ENCODE assay signal across 21 cellular contexts in genomic region chr2:129732630-129733026, GRCh38.
A peak's percentile ranks its signal among the peaks of the same experiment; 100 is the strongest.
DNase-seq lines count a peak whose midpoint lies in the region; ATAC-seq, FAIRE-seq and TF ChIP-seq lines count a peak whose summit lies in the region.
"Had no signal": no experiment of that assay in that cellular context is flagged by ENCODE, and none has a peak within 500 bp of the region (broad histone marks: within the 10 kb centered on the region; RNA-seq: fewer than 3 reads in every experiment).

No MANE protein-coding gene starts in this region.

- no peak for TF ChIP-seq POLR2A in H1 (IDR thresholded peaks at IDR 0.05; ENCODE audit: control extremely low read depth in 1 of 2, low read depth in 2 of 2, low read length in 2 of 2)
- TF ChIP-seq POLR2A in transverse colon (IDR thresholded peaks at IDR 0.05) = no peak

- in situ Hi-C loops in transverse colon (cut with MboI; ENCODE audit: low pct_ligation_motif_present in 1 of 4, low pct_unique_long_range_greater_than_20kb in 1 of 4, low sequenced_read_pairs in 3 of 4) = no loop called here

- H3K4me2 ChIP-seq in BLaER1 treated with 17β-estradiol and CSF1 and Interleukin-3, amounts not matched to agents 10 nM and 100 nM = peak overlapping the region; percentile 36 to 83 (median 63)
- H3K4me2 ChIP-seq in H1 (ENCODE audit: insufficient read depth in 1 of 2, low read depth in 2 of 2, low read length in 2 of 2) = no peak overlapping the region

- no peak overlapping the region for H2BK5ac ChIP-seq in H1 (ENCODE audit: low read depth, low read length)

- H3K18ac ChIP-seq in H1 (ENCODE audit: extremely low read depth, low read length) = no peak overlapping the region

- H3K9me3 ChIP-seq in BLaER1 treated with 17β-estradiol and CSF1 and Interleukin-3, amounts not matched to agents 10 nM and 100 nM (replicated peaks in 1 of 11) = no peaks in the 10 kb centered on the region
- peaks cover 0 to 8% of the 10 kb centered on the region in 2 experiments; a peak in 1 of 4 replicates for H3K9me3 ChIP-seq in H1 (ENCODE audit: insufficient read depth in 2 of 2, low read depth in 1 of 2, low read length in 1 of 2)
- no peaks in the 10 kb centered on the region for H3K9me3 ChIP-seq in transverse colon

- no peak overlapping the region for H4K8ac ChIP-seq in H1 (ENCODE audit: extremely low read depth, insufficient read depth, low read length)

- intact Hi-C loops in transverse colon (cut with DNase I; ENCODE audit: low total_unique reads) = no loop called here

- no peaks in the 10 kb centered on the region for H3K27me3 Mint-ChIP-seq in activated CD8-positive, alpha-beta memory T cell treated with anti-CD3 and anti-CD28 coated beads, Interleukin-2, amount 10 ng/mL, durations not matched to agents 7 days and 5 days
- H3K27me3 Mint-ChIP-seq: B cell had no signal

- no peak for TF ChIP-seq RAD21 in H1 (IDR thresholded peaks at IDR 0.05 in 1 of 2, conservative IDR thresholded peaks at IDR 0.05 in 1 of 2; ENCODE audit: low read depth in 2 of 2, low read length in 2 of 2)

- no peak for ATAC-seq in activated CD8-positive, alpha-beta memory T cell treated with anti-CD3 and anti-CD28 coated beads, Interleukin-2, amount 10 ng/mL, durations not matched to agents 7 days and 5 days
- ATAC-seq: CD8-positive, alpha-beta T cell; HCT116; HepG2 had no signal

- no peaks in the 10 kb centered on the region for H3K9me3 Mint-ChIP-seq in activated CD8-positive, alpha-beta memory T cell treated with anti-CD3 and anti-CD28 coated beads, Interleukin-2, amount 10 ng/mL, durations not matched to agents 7 days and 5 days (ENCODE audit: low read depth)
- H3K9me3 Mint-ChIP-seq: CD8-positive, alpha-beta T cell had no signal

- CTCF ChIA-PET in activated CD8-positive, alpha-beta memory T cell treated with anti-CD3 and anti-CD28 coated beads, Interleukin-2, amount 10 ng/mL, durations not matched to agents 7 days and 5 days (lab: Charles Lee) = no interaction called here
- CTCF ChIA-PET in H1 (lab: Charles Lee; ENCODE audit: partially characterized antibody) = interaction anchor here (0.7 to 1.5 kb wide), 5 partner anchors 10 to 117 kb away, joined by 3 to 7 read pairs (median 4); no protein-coding TSS in a partner anchor

- no peak overlapping the region for H2BK120ac ChIP-seq in H1 (replicated peaks; ENCODE audit: low read depth, low read length)

- no peak overlapping the region for H3K14ac ChIP-seq in H1 (ENCODE audit: insufficient read length)

- TF ChIP-seq CTCF in H1 (IDR thresholded peaks at IDR 0.05; ENCODE audit: control extremely low read depth in 1 of 3, insufficient read depth in 1 of 3, low read depth in 1 of 3, low read length in 3 of 3) = no peak
- TF ChIP-seq CTCF in transverse colon (IDR thresholded peaks at IDR 0.05) = no peak

- no peak overlapping the region for H2BK15ac ChIP-seq in H1 (ENCODE audit: low read length)

- H3K4me3 Mint-ChIP-seq in activated CD8-positive, alpha-beta memory T cell treated with anti-CD3 and anti-CD28 coated beads, Interleukin-2, amount 10 ng/mL, durations not matched to agents 7 days and 5 days = no peak overlapping the region
- H3K4me3 Mint-ChIP-seq: B cell; CD14-positive monocyte; CD8-positive, alpha-beta T cell had no signal

- no peak overlapping the region for H3K56ac ChIP-seq in H1 (replicated peaks; ENCODE audit: insufficient read length, low read depth, low read length)

- TF ChIP-seq EP300 in H1 (IDR thresholded peaks at IDR 0.05; ENCODE audit: borderline replicate concordance in 1 of 2, low read depth in 2 of 2, low read length in 2 of 2) (no peak), transverse colon (IDR thresholded peaks at IDR 0.05; ENCODE audit: low read depth) (no peak)

- H3K79me1 ChIP-seq in H1 (ENCODE audit: low read depth, low read length) = no peaks in the 10 kb centered on the region

- H3K27me3 ChIP-seq in BLaER1 treated with 17β-estradiol and CSF1 and Interleukin-3, amounts not matched to agents 10 nM and 100 nM = no peaks in the 10 kb centered on the region
- H3K27me3 ChIP-seq in H1 (replicated peaks in 1 of 4; ENCODE audit: control insufficient read depth in 3 of 4, extremely low read depth in 1 of 4, insufficient read depth in 3 of 4, low read length in 3 of 4) = no peaks in the 10 kb centered on the region
- no peaks in the 10 kb centered on the region for H3K27me3 ChIP-seq in transverse colon

- H2AK5ac ChIP-seq in H1 (ENCODE audit: low read depth, low read length) = no peak overlapping the region

- H3K27ac ChIP-seq in BLaER1 treated with 17β-estradiol and CSF1 and Interleukin-3, amounts not matched to agents 10 nM and 100 nM = peak overlapping the region in 4 of 11 experiments; percentile 16 to 54 (median 30); a peak in 7 of 22 replicates
- no peak overlapping the region for H3K27ac ChIP-seq in H1 (ENCODE audit: low read depth, low read length)
- no peak overlapping the region for H3K27ac ChIP-seq in transverse colon

- H3K4me1 Mint-ChIP-seq in activated CD8-positive, alpha-beta memory T cell treated with anti-CD3 and anti-CD28 coated beads, Interleukin-2, amount 10 ng/mL, durations not matched to agents 7 days and 5 days = no peaks in the 10 kb centered on the region
- H3K4me1 Mint-ChIP-seq: B cell, CD14-positive monocyte had no signal

- no peak overlapping the region for H3K4me3 ChIP-seq in BLaER1 treated with 17β-estradiol and CSF1 and Interleukin-3, amounts not matched to agents 10 nM and 100 nM
- H3K4me3 ChIP-seq in H1 (ENCODE audit: extremely low read depth in 1 of 4, insufficient read depth in 2 of 4, low read depth in 3 of 4, low read length in 4 of 4) = no peak overlapping the region
- no peak overlapping the region for H3K4me3 ChIP-seq in transverse colon

- no peak overlapping the region for H3K23ac ChIP-seq in H1 (ENCODE audit: insufficient read length)

- H2BK20ac ChIP-seq in H1 (ENCODE audit: low read length) = no peak overlapping the region

- no peak overlapping the region for H4K5ac ChIP-seq in H1 (ENCODE audit: insufficient read length, low read depth, low read length)

- H3K4ac ChIP-seq in H1 (replicated peaks; ENCODE audit: insufficient read length, low read depth, low read length) = no peak overlapping the region

- WGBS in H1 (ENCODE audit: extremely low coverage in 1 of 2, insufficient coverage in 1 of 2, insufficient read length in 1 of 2, insufficient replicate concordance in 2 of 2, low coverage in 1 of 2, low lambda C conversion rate in 2 of 2, missing lambda C conversion rate in 1 of 2), 2 experiments = 82% methylated on average over 7 of the region's 7 CpGs; no CpG with 5 or more reads in 1 of the 2 experiments
- WGBS in transverse colon (ENCODE audit: low coverage in 1 of 2), 2 donors = 45 to 82% methylated on average over 4 to 7 of the region's 7 CpGs

- no peak overlapping the region for H3K27ac Mint-ChIP-seq in activated CD8-positive, alpha-beta memory T cell treated with anti-CD3 and anti-CD28 coated beads, Interleukin-2, amount 10 ng/mL, durations not matched to agents 7 days and 5 days
- H3K27ac Mint-ChIP-seq: B cell; CD14-positive monocyte; CD8-positive, alpha-beta T cell had no signal

- H4K91ac ChIP-seq in H1 (replicated peaks; ENCODE audit: insufficient read length, low read length) = no peak overlapping the region

- no peaks in the 10 kb centered on the region for H3K36me3 ChIP-seq in BLaER1 treated with 17β-estradiol and CSF1 and Interleukin-3, amounts not matched to agents 10 nM and 100 nM
- H3K36me3 ChIP-seq in H1 (ENCODE audit: control insufficient read depth in 2 of 4, insufficient read depth in 4 of 4, low read length in 3 of 4) (no peaks in the 10 kb centered on the region), transverse colon (no peaks in the 10 kb centered on the region)

- H3K9ac ChIP-seq in BLaER1 treated with 17β-estradiol and CSF1 and Interleukin-3, amounts not matched to agents 10 nM and 100 nM = no peak overlapping the region
- H3K9ac ChIP-seq in H1 (replicated peaks in 1 of 4; ENCODE audit: extremely low read depth in 1 of 4, low read depth in 3 of 4, low read length in 3 of 4) = no peak overlapping the region

- DNase-seq in activated CD8-positive, alpha-beta memory T cell treated with anti-CD3 and anti-CD28 coated beads, Interleukin-2, amount 10 ng/mL, durations not matched to agents 7 days and 5 days = peak; percentile 25
- DNase-seq in activated CD8-positive, alpha-beta memory T cell treated with anti-CD3 and anti-CD28 coated beads, Interleukin-2, amount 50 U/mL, for 4 hours = no peak
- DNase-seq in H1 (ENCODE audit: low read depth in 1 of 2, low spot score in 2 of 2) (no peak), ureter (ENCODE audit: low spot score) (peak; percentile 26), transverse colon (no peak), hepatic stellate cell (ENCODE audit: low spot score) (no peak)
- DNase-seq: CD8-positive, alpha-beta T cell; COR-L47; DMS153; DMS79 treated with DMSO at 0.1 percent for 48 hours; EL; GDM1; GOT3 had no signal

- peaks cover 13% of the 10 kb centered on the region; the same call in 1 of the 2 replicates for H3K23me2 ChIP-seq in H1 (ENCODE audit: low read depth, low read length)

- no peaks in the 10 kb centered on the region for H3K36me3 Mint-ChIP-seq in activated CD8-positive, alpha-beta memory T cell treated with anti-CD3 and anti-CD28 coated beads, Interleukin-2, amount 10 ng/mL, durations not matched to agents 7 days and 5 days
- H3K36me3 Mint-ChIP-seq: CD14-positive monocyte; CD8-positive, alpha-beta T cell had no signal

- H2AFZ ChIP-seq in H1 (ENCODE audit: low read length) = no peak overlapping the region

- 0 out of 2 replicates have a peak overlapping the region, but pooled peaks have one; percentile 75 for H2BK12ac ChIP-seq in H1 (ENCODE audit: low read depth, low read length)

- FAIRE-seq in H1 (lab: Jason Lieb, UNC) = no peak
- FAIRE-seq: D721Med, GM12892, HepG2, HTR-8/SVneo had no signal

- H4K20me1 ChIP-seq in BLaER1 treated with 17β-estradiol and CSF1 and Interleukin-3, amounts not matched to agents 10 nM and 100 nM = no peaks in the 10 kb centered on the region; a peak in 1 of 22 replicates
- H4K20me1 ChIP-seq in H1 (replicated peaks in 1 of 2; ENCODE audit: control insufficient read depth in 1 of 2, insufficient read depth in 2 of 2, low read length in 2 of 2) = peaks cover 0 to 7% of the 10 kb centered on the region in 2 experiments

- peaks cover 19 to 46% (median 41%) of the 10 kb centered on the region in 10 experiments for H3K4me1 ChIP-seq in BLaER1 treated with 17β-estradiol and CSF1 and Interleukin-3, amounts not matched to agents 10 nM and 100 nM
- no peaks in the 10 kb centered on the region for H3K4me1 ChIP-seq in H1 (replicated peaks in 1 of 4; ENCODE audit: control insufficient read depth in 3 of 4, insufficient read depth in 4 of 4, low read length in 3 of 4)
- no peaks in the 10 kb centered on the region for H3K4me1 ChIP-seq in transverse colon

- POLR2A ChIA-PET in H1 (lab: Charles Lee; ENCODE audit: partially characterized antibody) = no interaction called here

- no peaks in the 10 kb centered on the region for H3K79me2 ChIP-seq in H1 (ENCODE audit: control insufficient read depth in 1 of 2, insufficient read depth in 2 of 2, low read length in 2 of 2)

TF ChIP-seq in H1, 55 proteins besides CTCF, POLR2A, EP300 and RAD21 (continues in another document):
- TF ChIP-seq RFX5 (IDR thresholded peaks at IDR 0.05; ENCODE audit: borderline replicate concordance, low read depth, low read length) (no peak), CHD1 (IDR thresholded peaks at IDR 0.05; ENCODE audit: low read depth, low read length) (no peak), SAP30 (IDR thresholded peaks at IDR 0.05; ENCODE audit: insufficient read depth, insufficient replicate concordance, low read length) (no peak), BCL11A (IDR thresholded peaks at IDR 0.05; ENCODE audit: low read depth in 2 of 2, low read length in 2 of 2) (no peak)

Comparison
In these comparisons a context has a peak if more than half of its experiments do, and no peak if none do; other contexts are left out.
1. DNase-seq: peak in activated CD8-positive, alpha-beta memory T cell treated with anti-CD3 and anti-CD28 coated beads, Interleukin-2, amount 10 ng/mL, durations not matched to agents 7 days and 5 days (single experiment) and ureter (single experiment); none in activated CD8-positive, alpha-beta memory T cell treated with anti-CD3 and anti-CD28 coated beads, Interleukin-2, amount 50 U/mL, for 4 hours (single experiment), H1 (0 of 2), transverse colon (single experiment) and hepatic stellate cell (single experiment).
2. H3K4me2 ChIP-seq: peak in BLaER1 treated with 17β-estradiol and CSF1 and Interleukin-3, amounts not matched to agents 10 nM and 100 nM (11 of 11); none in H1 (0 of 2).